ENCODE assay signal across 8 cellular contexts in the genomic region with DNA sequence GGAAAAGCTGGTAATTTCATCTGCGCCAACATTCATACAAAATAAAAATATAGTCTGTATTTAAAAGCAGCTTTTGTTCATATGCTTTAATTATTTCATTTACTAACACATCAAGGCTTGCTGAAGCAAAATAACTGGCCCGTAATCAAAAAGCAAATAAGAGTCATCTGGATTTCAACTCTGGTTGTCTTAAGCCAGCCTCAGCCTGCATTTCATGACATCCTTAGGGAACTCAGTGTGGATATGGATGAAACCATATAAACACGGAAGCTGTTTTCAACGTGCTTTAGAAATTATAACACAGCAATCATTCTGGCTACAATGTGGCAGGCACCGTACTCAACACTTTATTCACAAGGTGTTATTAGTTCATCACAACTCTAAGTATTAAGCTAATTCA. TPM values are rescaled to one million over a fixed set of nuclear protein-coding genes. Genes with fewer than 3 reads are reported as not detected.
DNase-seq lines count a peak whose midpoint lies in the region; ATAC-seq, FAIRE-seq and TF ChIP-seq lines count a peak whose summit lies in the region.

No MANE protein-coding gene starts in this region.

- peak overlapping the region; percentile 35 to 92 (median 80) for H3K9ac ChIP-seq in H1 (replicated peaks in 1 of 4; ENCODE audit: extremely low read depth in 1 of 4, low read depth in 3 of 4, low read length in 3 of 4)

- peaks cover 2% of the 10 kb centered on the region for H3K23me2 ChIP-seq in H1 (ENCODE audit: low read depth, low read length)

- DNase-seq in CD4-positive, alpha-beta T cell: no peak
- DNase-seq in NB4 (ENCODE audit: low read depth): peak; percentile 2
- no peak for DNase-seq in H1 (ENCODE audit: low read depth in 1 of 2, low spot score in 2 of 2)
- no peak for DNase-seq in neural crest cell (ENCODE audit: low read depth, low spot score)
- no peak for DNase-seq in mucosa of gallbladder (ENCODE audit: low spot score)

- H3K23ac ChIP-seq in H1 (ENCODE audit: insufficient read length): no peak overlapping the region

- TF ChIP-seq CTCF in CD4-positive, alpha-beta T cell (IDR thresholded peaks at IDR 0.05): no peak
- no peak for TF ChIP-seq CTCF in NB4 (IDR thresholded peaks at IDR 0.05; ENCODE audit: low read depth, low read length)
- no peak for TF ChIP-seq CTCF in H1 (IDR thresholded peaks at IDR 0.05; ENCODE audit: control extremely low read depth in 1 of 3, insufficient read depth in 1 of 3, low read depth in 1 of 3, low read length in 3 of 3)
- no peak for TF ChIP-seq CTCF in neural crest cell (conservative IDR thresholded peaks at IDR 0.05)

- H3K14ac ChIP-seq in H1 (ENCODE audit: insufficient read length): no peak overlapping the region

- no peak for TF ChIP-seq POLR2A in NB4 (IDR thresholded peaks at IDR 0.05; ENCODE audit: extremely low read depth, insufficient read length)
- TF ChIP-seq POLR2A in H1 (IDR thresholded peaks at IDR 0.05; ENCODE audit: control extremely low read depth in 1 of 2, low read depth in 2 of 2, low read length in 2 of 2): no peak

- peaks cover 27 to 58% of the 10 kb centered on the region in 2 experiments for H3K79me2 ChIP-seq in H1 (ENCODE audit: control insufficient read depth in 1 of 2, insufficient read depth in 2 of 2, low read length in 2 of 2)

- no peak overlapping the region for H2AK5ac ChIP-seq in H1 (ENCODE audit: low read depth, low read length)

- peaks cover 10% of the 10 kb centered on the region for H3K36me3 Mint-ChIP-seq in CD4-positive, alpha-beta T cell (ENCODE audit: low read depth)
- peaks cover 10% of the 10 kb centered on the region for H3K36me3 Mint-ChIP-seq in neural crest cell (ENCODE audit: low read depth)

- no peak overlapping the region for H3K4ac ChIP-seq in H1 (replicated peaks; ENCODE audit: insufficient read length, low read depth, low read length)

- no peak overlapping the region for H3K27ac ChIP-seq in CD4-positive, alpha-beta T cell (ENCODE audit: low read depth, low read length)
- peak overlapping the region; percentile 86; the same call in 1 of the 2 replicates for H3K27ac ChIP-seq in H1 (ENCODE audit: low read depth, low read length)

- POLR2A ChIA-PET in CD4-positive, alpha-beta T cell (lab: Charles Lee): interaction anchor here (0.8 to 1.4 kb wide), 3 partner anchors 591 to 960 kb away, joined by 3 read pairs; partner anchors contain the start of genes ERH, SLC39A9 and SRSF5
- POLR2A ChIA-PET in H1 (lab: Charles Lee; ENCODE audit: partially characterized antibody): interaction anchor here (0.8 to 2.2 kb wide), 7 partner anchors 9 to 451 kb away, joined by 3 to 15 read pairs (median 4); partner anchors contain the start of gene MAP3K9

- 40% methylated on average over 5 of the region's 5 CpGs; no CpG with 5 or more reads in 1 of the 2 experiments for WGBS in H1 (ENCODE audit: extremely low coverage in 1 of 2, insufficient coverage in 1 of 2, insufficient read length in 1 of 2, insufficient replicate concordance in 2 of 2, low coverage in 1 of 2, low lambda C conversion rate in 2 of 2, missing lambda C conversion rate in 1 of 2), 2 experiments

- H3K18ac ChIP-seq in H1 (ENCODE audit: extremely low read depth, low read length): no peak overlapping the region

- H2BK12ac ChIP-seq in H1 (ENCODE audit: low read depth, low read length): no peak overlapping the region

- H3K56ac ChIP-seq in H1 (replicated peaks; ENCODE audit: insufficient read length, low read depth, low read length): no peak overlapping the region

- no peak overlapping the region for H4K8ac ChIP-seq in H1 (ENCODE audit: extremely low read depth, insufficient read depth, low read length)

- H3K36me3 ChIP-seq in H1 (ENCODE audit: control insufficient read depth in 2 of 4, insufficient read depth in 4 of 4, low read length in 3 of 4): no peaks in the 10 kb centered on the region; a peak in 1 of 8 replicates

- no peaks in the 10 kb centered on the region for H3K27me3 ChIP-seq in CD4-positive, alpha-beta T cell (ENCODE audit: control insufficient read depth, insufficient read depth, low read length)
- peaks cover 0 to 4% (median 0%) of the 10 kb centered on the region in 4 experiments; a peak in 2 of 7 replicates for H3K27me3 ChIP-seq in H1 (replicated peaks in 1 of 4; ENCODE audit: control insufficient read depth in 3 of 4, extremely low read depth in 1 of 4, insufficient read depth in 3 of 4, low read length in 3 of 4)

- TF ChIP-seq EP300 in H1 (IDR thresholded peaks at IDR 0.05; ENCODE audit: borderline replicate concordance in 1 of 2, low read depth in 2 of 2, low read length in 2 of 2): no peak

- H4K91ac ChIP-seq in H1 (replicated peaks; ENCODE audit: insufficient read length, low read length): no peak overlapping the region

- peaks cover 3 to 6% of the 10 kb centered on the region in 2 experiments for H4K20me1 ChIP-seq in H1 (replicated peaks in 1 of 2; ENCODE audit: control insufficient read depth in 1 of 2, insufficient read depth in 2 of 2, low read length in 2 of 2)

- FAIRE-seq in H1 (lab: Jason Lieb, UNC): no peak

- H3K4me2 ChIP-seq in H1 (ENCODE audit: insufficient read depth in 1 of 2, low read depth in 2 of 2, low read length in 2 of 2): peak overlapping the region; percentile 54 to 92

- no peaks in the 10 kb centered on the region for H3K9me3 Mint-ChIP-seq in CD4-positive, alpha-beta T cell
- H3K9me3 Mint-ChIP-seq in neural crest cell: no peaks in the 10 kb centered on the region

- no peak overlapping the region for H2BK20ac ChIP-seq in H1 (ENCODE audit: low read length)

- no peak for TF ChIP-seq RAD21 in H1 (IDR thresholded peaks at IDR 0.05 in 1 of 2, conservative IDR thresholded peaks at IDR 0.05 in 1 of 2; ENCODE audit: low read depth in 2 of 2, low read length in 2 of 2)

- H2BK15ac ChIP-seq in H1 (ENCODE audit: low read length): no peak overlapping the region

- H2AFZ ChIP-seq in H1 (ENCODE audit: low read length): no peak overlapping the region

- intact Hi-C loops in CD4-positive, alpha-beta T cell (cut with DNase I, micrococcal nuclease): loop anchor here (2.0 to 10.0 kb wide), 5 partner anchors 240 to 1204 kb away; partner anchors contain the start of genes DCAF5 (in 1 of the 2), ERH (in 1 of the 2), SIPA1L1 (in 1 of the 2) and SLC39A9 (in 1 of the 2)

- peak overlapping the region; percentile 99 for H3K4me3 ChIP-seq in NB4 (ENCODE audit: low read depth, low read length)
- peak overlapping the region; percentile 82 to 97 (median 90) for H3K4me3 ChIP-seq in H1 (ENCODE audit: extremely low read depth in 1 of 4, insufficient read depth in 2 of 4, low read depth in 3 of 4, low read length in 4 of 4)

- no peak for ATAC-seq in CD4-positive, alpha-beta T cell (ENCODE audit: poor library complexity)
- no peak for ATAC-seq in HG03378 (IDR thresholded peaks at IDR 0.05; ENCODE audit: unreplicated experiment)
- ATAC-seq in GM18519 (IDR thresholded peaks at IDR 0.05; ENCODE audit: low FRiP score, unreplicated experiment): no peak
- ATAC-seq in GM21786 (IDR thresholded peaks at IDR 0.05; ENCODE audit: unreplicated experiment): no peak

- no peak overlapping the region for H2BK5ac ChIP-seq in H1 (ENCODE audit: low read depth, low read length)

- H3K27me3 Mint-ChIP-seq in CD4-positive, alpha-beta T cell: no peaks in the 10 kb centered on the region
- peaks cover 24% of the 10 kb centered on the region for H3K27me3 Mint-ChIP-seq in neural crest cell (ENCODE audit: low read depth)

- peak overlapping the region; percentile 91 for H3K27ac Mint-ChIP-seq in CD4-positive, alpha-beta T cell
- peak overlapping the region; percentile 98 for H3K27ac Mint-ChIP-seq in neural crest cell (ENCODE audit: unreplicated experiment)

- peak overlapping the region; percentile 97 for H3K4me3 Mint-ChIP-seq in CD4-positive, alpha-beta T cell
- peak overlapping the region; percentile 98 for H3K4me3 Mint-ChIP-seq in neural crest cell

- peaks cover 6% of the 10 kb centered on the region; the same call in 1 of the 2 replicates for H3K79me1 ChIP-seq in H1 (ENCODE audit: low read depth, low read length)

- no peaks in the 10 kb centered on the region for H3K9me3 ChIP-seq in CD4-positive, alpha-beta T cell (ENCODE audit: control insufficient read depth, low read length)
- no peaks in the 10 kb centered on the region for H3K9me3 ChIP-seq in H1 (ENCODE audit: insufficient read depth in 2 of 2, low read depth in 1 of 2, low read length in 1 of 2)

- peaks cover 58% of the 10 kb centered on the region for H3K4me1 Mint-ChIP-seq in CD4-positive, alpha-beta T cell (ENCODE audit: low read depth)
- peaks cover 28% of the 10 kb centered on the region for H3K4me1 Mint-ChIP-seq in neural crest cell

- no peak overlapping the region for H2BK120ac ChIP-seq in H1 (replicated peaks; ENCODE audit: low read depth, low read length)

- no peaks in the 10 kb centered on the region for H3K4me1 ChIP-seq in H1 (replicated peaks in 1 of 4; ENCODE audit: control insufficient read depth in 3 of 4, insufficient read depth in 4 of 4, low read length in 3 of 4)

- no peak overlapping the region for H4K5ac ChIP-seq in H1 (ENCODE audit: insufficient read length, low read depth, low read length)

- CTCF ChIA-PET in CD4-positive, alpha-beta T cell (lab: Charles Lee): interaction anchor here (0.6 kb wide), 1 partner anchor 1208 kb away, joined by 3 read pairs; no protein-coding TSS in a partner anchor
- CTCF ChIA-PET in H1 (lab: Charles Lee; ENCODE audit: partially characterized antibody): interaction anchor here (0.6 to 1.8 kb wide), 6 partner anchors 9 to 755 kb away, joined by 3 to 11 read pairs (median 4); no protein-coding TSS in a partner anchor

RNA-seq across cellular contexts. Expression of gene COX16, which starts 0.9 kb away (rescaled TPM):
- total RNA-seq in CD4-positive, alpha-beta T cell: 10 to 100 TPM; 11.7 to 13.3 TPM
- 65.8 and 73.0 TPM in 2 replicates for total RNA-seq in H1 (2021; fragmentation: NEBNext Ultra II Directional; extraction: Animal tissue kit (Norgen Biotek cat#: 25700))
- polyA plus RNA-seq in H1 (2011; rRNA removed): 14.0 and 21.0 TPM in 2 replicates
- 28.3 TPM for polyA plus RNA-seq in H1 (2011; cell fraction: cytosol; rRNA removed)
- 4.7 TPM for polyA plus RNA-seq in H1 (2011; cell fraction: nucleus; rRNA removed)
- polyA plus RNA-seq in H1 (2012, experiment 1 of 2): 28.6 to 54.2 TPM (median 32.1 TPM) in 4 replicates
- 46.0 TPM for polyA plus RNA-seq in H1 (2012, experiment 2 of 2)
- 118 TPM for polyA plus RNA-seq in H1 (2013, experiment 1 of 2)
- 142 TPM for polyA plus RNA-seq in H1 (2013, experiment 2 of 2)
- 5.9 and 6.1 TPM in 2 replicates for polyA minus RNA-seq in H1 (2011; rRNA and poly(A)+ RNA removed)
- polyA minus RNA-seq in H1 (2011; cell fraction: cytosol; rRNA and poly(A)+ RNA removed): 6.5 TPM
- polyA minus RNA-seq in H1 (2011; cell fraction: nucleus; rRNA and poly(A)+ RNA removed): 11.9 TPM
- 48.6 and 55.9 TPM in 2 replicates for total RNA-seq in neural crest cell
- 61.4 TPM for total RNA-seq in mucosa of gallbladder

RNA-seq across cellular contexts. Expression of gene SYNJ2BP, which starts 58.3 kb away (rescaled TPM):
- 1 to 10 TPM; 8.8 to 8.9 TPM for total RNA-seq in CD4-positive, alpha-beta T cell
- 29.7 and 30.6 TPM in 2 replicates for total RNA-seq in H1 (2021; fragmentation: NEBNext Ultra II Directional; extraction: Animal tissue kit (Norgen Biotek cat#: 25700))
- polyA plus RNA-seq in H1 (2011; rRNA removed): 5.8 and 9.6 TPM in 2 replicates
- polyA plus RNA-seq in H1 (2011; cell fraction: cytosol; rRNA removed): 12.2 TPM
- 13.6 TPM for polyA plus RNA-seq in H1 (2011; cell fraction: nucleus; rRNA removed)
- polyA plus RNA-seq in H1 (2012, experiment 1 of 2): 11.6 to 22.8 TPM (median 15.3 TPM) in 4 replicates
- 5.7 TPM for polyA plus RNA-seq in H1 (2012, experiment 2 of 2)
- polyA plus RNA-seq in H1 (2013, experiment 1 of 2): 24.7 TPM
- 23.0 TPM for polyA plus RNA-seq in H1 (2013, experiment 2 of 2)
- 14.4 and 25.8 TPM in 2 replicates for polyA minus RNA-seq in H1 (2011; rRNA and poly(A)+ RNA removed)
- 6.5 TPM for polyA minus RNA-seq in H1 (2011; cell fraction: cytosol; rRNA and poly(A)+ RNA removed)
- polyA minus RNA-seq in H1 (2011; cell fraction: nucleus; rRNA and poly(A)+ RNA removed): 31.6 TPM
- 27.0 and 29.1 TPM in 2 replicates for total RNA-seq in neural crest cell
- 64.2 TPM for total RNA-seq in mucosa of gallbladder
